In genomic region chr19:660793-661426, GRCh38 we compare ENCODE assay signal across 1 cellular context.
TF ChIP-seq lines count a peak whose summit lies in the region.

No MANE protein-coding gene starts in this region.

TF ChIP-seq in HepG2, 621 proteins besides CTCF, POLR2A, EP300 and RAD21 (continued from another document and continues in another):
- TF ChIP-seq ZBTB40 (IDR thresholded peaks at IDR 0.05) (no peak), ZBTB40 (CRISPR knock-in tag; IDR thresholded peaks at IDR 0.05) (peak; percentile 75; the same call in 1 of the 2 replicates), ZNF17 (CRISPR knock-in tag; IDR thresholded peaks at IDR 0.05) (no peak), HCFC1 (IDR thresholded peaks at IDR 0.05; ENCODE audit: low read depth, low read length) (no peak; the same call in 1 of the 2 replicates), ZFP90 (CRISPR knock-in tag; IDR thresholded peaks at IDR 0.05; ENCODE audit: borderline replicate concordance) (peak; percentile 57; the same call in 1 of the 2 replicates), AHR (CRISPR knock-in tag; IDR thresholded peaks at IDR 0.05) (no peak), TBX3 (IDR thresholded peaks at IDR 0.05; ENCODE audit: borderline replicate concordance) (no peak), MTA3 (CRISPR knock-in tag; IDR thresholded peaks at IDR 0.05) (no peak), ZNF251 (CRISPR knock-in tag; IDR thresholded peaks at IDR 0.05) (no peak), ZNF44 (CRISPR knock-in tag; IDR thresholded peaks at IDR 0.05) (no peak), ZFP37 (CRISPR knock-in tag; IDR thresholded peaks at IDR 0.05; ENCODE audit: borderline replicate concordance) (0 out of 2 replicates have a peak, but pooled peaks have one; percentile 36), ZNF274 (CRISPR knock-in tag; IDR thresholded peaks at IDR 0.05) (peak; percentile 32), RERE (CRISPR knock-in tag; IDR thresholded peaks at IDR 0.05; ENCODE audit: low read depth) (no peak; the same call in 1 of the 2 replicates), PBX2 (CRISPR knock-in tag; IDR thresholded peaks at IDR 0.05) (no peak), ZKSCAN8 (CRISPR knock-in tag; IDR thresholded peaks at IDR 0.05; ENCODE audit: borderline replicate concordance) (peak; percentile 40; the same call in 1 of the 2 replicates), HDAC6 (IDR thresholded peaks at IDR 0.05; ENCODE audit: low read depth, low read length) (no peak), ZNF557 (CRISPR knock-in tag; IDR thresholded peaks at IDR 0.05) (0 out of 2 replicates have a peak, but pooled peaks have one; percentile 45), BRD4 (CRISPR knock-in tag; IDR thresholded peaks at IDR 0.05) (no peak; the same call in 1 of the 2 replicates), ZNF574 (CRISPR knock-in tag; IDR thresholded peaks at IDR 0.05) (peak; percentile 84), ZNF749 (CRISPR knock-in tag; IDR thresholded peaks at IDR 0.05; ENCODE audit: borderline replicate concordance) (no peak), MIER3 (CRISPR knock-in tag; IDR thresholded peaks at IDR 0.05; ENCODE audit: borderline replicate concordance) (peak; percentile 72; the same call in 1 of the 2 replicates), ZBTB42 (CRISPR knock-in tag; IDR thresholded peaks at IDR 0.05) (no peak), ZFP1 (CRISPR knock-in tag; IDR thresholded peaks at IDR 0.05) (no peak; the same call in 1 of the 2 replicates), ZNF841 (CRISPR knock-in tag; IDR thresholded peaks at IDR 0.05; ENCODE audit: borderline replicate concordance) (0 out of 2 replicates have a peak, but pooled peaks have one; percentile 66), RFXAP (CRISPR knock-in tag; IDR thresholded peaks at IDR 0.05; ENCODE audit: borderline replicate concordance) (peak; percentile 52), NFE2 (CRISPR knock-in tag; IDR thresholded peaks at IDR 0.05) (no peak), MATR3 (CRISPR knock-in tag; IDR thresholded peaks at IDR 0.05) (no peak), HBP1 (CRISPR knock-in tag; IDR thresholded peaks at IDR 0.05; ENCODE audit: low read depth) (peak; percentile 47; the same call in 1 of the 2 replicates), ARID2 (CRISPR knock-in tag; IDR thresholded peaks at IDR 0.05; ENCODE audit: borderline replicate concordance) (no peak), ZBTB33 (CRISPR knock-in tag; IDR thresholded peaks at IDR 0.05) (peak; percentile 48), SALL2 (CRISPR knock-in tag; IDR thresholded peaks at IDR 0.05) (no peak), ZKSCAN5 (CRISPR knock-in tag; IDR thresholded peaks at IDR 0.05) (no peak), ZNF263 (CRISPR knock-in tag; IDR thresholded peaks at IDR 0.05) (no peak), GATA4 (IDR thresholded peaks at IDR 0.05; ENCODE audit: borderline replicate concordance, low read depth) (0 out of 2 replicates have a peak, but pooled peaks have one; percentile 21), SMAD1 (CRISPR knock-in tag; IDR thresholded peaks at IDR 0.05; ENCODE audit: borderline replicate concordance, low read depth) (no peak), ZFAT (CRISPR knock-in tag; conservative IDR thresholded peaks at IDR 0.05) (no peak), POLR2AphosphoS5 (IDR thresholded peaks at IDR 0.05; ENCODE audit: low read depth, low read length) (peak; percentile 78), MAF1 (CRISPR knock-in tag; IDR thresholded peaks at IDR 0.05; ENCODE audit: borderline replicate concordance) (no peak)
